ENCODE assay signal across 9 cellular contexts in genomic region chr16:68040506-68041288, GRCh38. TPM values are rescaled to one million over a fixed set of nuclear protein-coding genes. Genes with fewer than 3 reads are reported as not detected.
DNase-seq lines count a peak whose midpoint lies in the region; FAIRE-seq and TF ChIP-seq lines count a peak whose summit lies in the region.
"Had no signal": no experiment of that assay in that cellular context is flagged by ENCODE, and none has a peak within 500 bp of the region (broad histone marks: within the 10 kb centered on the region; RNA-seq: fewer than 3 reads in every experiment).

No MANE protein-coding gene starts in this region.

- H3K4me3 Mint-ChIP-seq in activated naive CD4-positive, alpha-beta T cell treated with anti-CD3 and anti-CD28 coated beads for 36 hours = no peak overlapping the region

- H3K9me3 Mint-ChIP-seq in activated naive CD4-positive, alpha-beta T cell treated with anti-CD3 and anti-CD28 coated beads for 36 hours = no peaks in the 10 kb centered on the region

- TF ChIP-seq CTCF in D721Med (IDR thresholded peaks at IDR 0.05; ENCODE audit: insufficient read depth, missing control alignments) = peak; percentile 71

- FAIRE-seq in D721Med (lab: Jason Lieb, UNC) (no peak), H54 (lab: Jason Lieb, UNC) (no peak), urothelium cell line (lab: Jason Lieb, UNC) (peak; percentile 48)

- H3K4me1 Mint-ChIP-seq in activated naive CD4-positive, alpha-beta T cell treated with anti-CD3 and anti-CD28 coated beads for 36 hours (ENCODE audit: low read depth) = peaks cover 7% of the 10 kb centered on the region

- H3K36me3 Mint-ChIP-seq in activated naive CD4-positive, alpha-beta T cell treated with anti-CD3 and anti-CD28 coated beads for 36 hours (ENCODE audit: low read depth) = peaks cover 24% of the 10 kb centered on the region

- CTCF ChIA-PET in activated naive CD4-positive, alpha-beta T cell treated with anti-CD3 and anti-CD28 coated beads for 36 hours (lab: Charles Lee) = interaction anchor here (0.6 to 3.4 kb wide), 41 partner anchors 8 to 1766 kb away, joined by 3 to 21 read pairs (median 4); partner anchors contain the start of genes DDX28, DPEP2, DUS2 and NRN1L

- intact Hi-C loops in activated naive CD4-positive, alpha-beta T cell treated with anti-CD3 and anti-CD28 coated beads for 36 hours (cut with micrococcal nuclease) = loop anchor here (1.0 kb wide), 5 partner anchors 47 to 519 kb away; partner anchors contain the start of genes PSMB10 and SLC12A4

- H3K27ac Mint-ChIP-seq in activated naive CD4-positive, alpha-beta T cell treated with anti-CD3 and anti-CD28 coated beads for 36 hours = no peak overlapping the region

- TF ChIP-seq POLR2A in H54 (IDR thresholded peaks at IDR 0.05; ENCODE audit: low read depth, low read length) = no peak

- DNase-seq in D721Med (ENCODE audit: insufficient read length, low spot score) (peak; percentile 38), H54 (ENCODE audit: insufficient read length, low spot score) (peak; percentile 45), NCI-H1092 (lab: John Stamatoyannopoulos, UW) (peak; percentile 43), SKM-1 treated with dmso at 0.1 percent for 144 hours (lab: John Stamatoyannopoulos, UW; ENCODE audit: unreplicated experiment) (peak; percentile 58), glomerular visceral epithelial cell (ENCODE audit: extremely low spot score) (peak; percentile 74), pons (ENCODE audit: low spot score) (peak; percentile 61), urothelium cell line (ENCODE audit: low spot score) (peak; percentile 81)
- DNase-seq in activated naive CD4-positive, alpha-beta T cell treated with anti-CD3 and anti-CD28 coated beads for 36 hours = peak; percentile 95

- H3K27me3 Mint-ChIP-seq in activated naive CD4-positive, alpha-beta T cell treated with anti-CD3 and anti-CD28 coated beads for 36 hours (ENCODE audit: low read depth) = no peaks in the 10 kb centered on the region

RNA-seq across cellular contexts. Expression of gene DUS2, which starts 17.6 kb away (rescaled TPM):
- 10 to 100 TPM; 22.9 to 25.2 TPM for total RNA-seq in activated naive CD4-positive, alpha-beta T cell treated with anti-CD3 and anti-CD28 coated beads for 36 hours

RNA-seq across cellular contexts. Expression of gene DDX28, which starts 17.7 kb away (rescaled TPM):
- 1 to 10 TPM; 9.4 to 9.7 TPM for total RNA-seq in activated naive CD4-positive, alpha-beta T cell treated with anti-CD3 and anti-CD28 coated beads for 36 hours

RNA-seq across cellular contexts. Expression of gene DPEP2NB, which starts 25.0 kb away (rescaled TPM):
- not detected for total RNA-seq in activated naive CD4-positive, alpha-beta T cell treated with anti-CD3 and anti-CD28 coated beads for 36 hours
- total RNA-seq: T-helper 1 cell treated with Interleukin-12 subunit alpha and Interleukin-12 subunit beta and Interleukin-4 antibody, amounts not matched to agents 30 ng/mL and 1 ng/mL, for 36 hours had no signal

RNA-seq across cellular contexts. Expression of gene DPEP2, which starts 41.4 kb away (rescaled TPM):
- total RNA-seq in activated naive CD4-positive, alpha-beta T cell treated with anti-CD3 and anti-CD28 coated beads for 36 hours = 1 to 10 TPM; 3.1 to 3.8 TPM

RNA-seq across cellular contexts. Expression of gene NFATC3, which starts 44.5 kb away (rescaled TPM):
- 10 to 100 TPM; 49.1 to 50.3 TPM for total RNA-seq in activated naive CD4-positive, alpha-beta T cell treated with anti-CD3 and anti-CD28 coated beads for 36 hours

Comparison
In these comparisons a context has a peak if more than half of its experiments do, and no peak if none do; other contexts are left out.
1. Peak in every context shown above with its lines: DNase-seq.
2. DNase-seq: peak in every context shown above with its lines; median percentile 95 in activated naive CD4-positive, alpha-beta T cell treated with anti-CD3 and anti-CD28 coated beads for 36 hours; 81 in urothelium cell line; 74 in glomerular visceral epithelial cell; 61 in pons; 58 in SKM-1 treated with dmso at 0.1 percent for 144 hours; 45 in H54; 43 in NCI-H1092; 38 in D721Med.